In genomic region chr1:181423301-181423918, GRCh38 we compare ENCODE assay signal across 8 cellular contexts. TPM values are rescaled to one million over a fixed set of nuclear protein-coding genes. Genes with fewer than 3 reads are reported as not detected.
DNase-seq lines count a peak whose midpoint lies in the region; ATAC-seq, FAIRE-seq and TF ChIP-seq lines count a peak whose summit lies in the region.

No MANE protein-coding gene starts in this region.

- H3K4me3 ChIP-seq in GM12875 (ENCODE audit: low read depth, low read length) (no peak overlapping the region), foreskin fibroblast (ENCODE audit: low read depth in 1 of 2, low read length in 2 of 2) (no peak overlapping the region), small intestine (ENCODE audit: low read depth in 1 of 2, low read length in 2 of 2) (no peak overlapping the region)

- H3K9me3 Mint-ChIP-seq in activated CD8-positive, alpha-beta T cell treated with anti-CD3 and anti-CD28 coated beads for 36 hours, result no peaks in the 10 kb centered on the region

- H3K4me1 ChIP-seq in small intestine (ENCODE audit: control insufficient read depth in 2 of 2, insufficient read depth in 1 of 2, low read depth in 1 of 2, low read length in 1 of 2), result no peaks in the 10 kb centered on the region

- CTCF ChIA-PET in activated CD8-positive, alpha-beta T cell treated with anti-CD3 and anti-CD28 coated beads for 36 hours (lab: Charles Lee), result interaction anchor here (0.7 to 4.1 kb wide), 9 partner anchors 92 to 329 kb away, joined by 3 to 34 read pairs (median 3); no protein-coding TSS in a partner anchor

- 26 to 28% (median 27%) methylated on average over 4 of the region's 4 CpGs for WGBS in small intestine, 3 donors

- H3K4me1 Mint-ChIP-seq in activated CD8-positive, alpha-beta T cell treated with anti-CD3 and anti-CD28 coated beads for 36 hours (ENCODE audit: low read depth), result peaks cover 13% of the 10 kb centered on the region

- intact Hi-C loops in activated CD8-positive, alpha-beta T cell treated with anti-CD3 and anti-CD28 coated beads for 36 hours (cut with micrococcal nuclease), result loop anchor here (5.0 kb wide), 1 partner anchor 96 kb away; no protein-coding TSS in a partner anchor

- no peak overlapping the region for H3K27ac ChIP-seq in small intestine (ENCODE audit: low read depth in 1 of 2, low read length in 1 of 2)

- POLR2A ChIA-PET in activated CD8-positive, alpha-beta T cell treated with anti-CD3 and anti-CD28 coated beads for 36 hours (lab: Charles Lee), result interaction anchor here (0.6 to 1.1 kb wide), 2 partner anchors 25 to 284 kb away, joined by 3 read pairs; no protein-coding TSS in a partner anchor

- H3K27me3 ChIP-seq in small intestine (ENCODE audit: control insufficient read depth in 2 of 2, insufficient read depth in 2 of 2, low read length in 2 of 2), result peaks cover 0 to 4% of the 10 kb centered on the region in 2 donors

- peak; percentile 59 for ATAC-seq in activated CD8-positive, alpha-beta T cell treated with anti-CD3 and anti-CD28 coated beads for 36 hours
- ATAC-seq in GM21367 (IDR thresholded peaks at IDR 0.05; ENCODE audit: unreplicated experiment), result no peak

- no peak for DNase-seq in AG09319 (ENCODE audit: extremely low read depth, low read depth)
- DNase-seq in NCI-H2107 treated with DMSO at 0.1 percent for 48 hours (lab: John Stamatoyannopoulos, UW; ENCODE audit: unreplicated experiment), result peak; percentile 70
- DNase-seq in activated CD8-positive, alpha-beta T cell treated with anti-CD3 and anti-CD28 coated beads for 36 hours, result peak; percentile 69
- DNase-seq in foreskin fibroblast, result peak; percentile 37 to 67
- peak; percentile 54 for DNase-seq in small intestine
- no peak for DNase-seq in T-helper 9 cell

- peak; percentile 12 for TF ChIP-seq CTCF in AG09319 (IDR thresholded peaks at IDR 0.05; ENCODE audit: low read depth, low read length)
- peak; percentile 38; the same call in 1 of the 2 replicates for TF ChIP-seq CTCF in GM12875 (IDR thresholded peaks at IDR 0.05; ENCODE audit: borderline replicate concordance, insufficient read depth, low read depth, low read length)
- peak; percentile 56 for TF ChIP-seq CTCF in activated CD8-positive, alpha-beta T cell treated with anti-CD3 and anti-CD28 coated beads for 36 hours (IDR thresholded peaks at IDR 0.05)
- TF ChIP-seq CTCF in foreskin fibroblast (IDR thresholded peaks at IDR 0.05; ENCODE audit: low read depth, low read length), result peak; percentile 44

- FAIRE-seq in small intestine (lab: Jason Lieb, UNC), result no peak

- no peaks in the 10 kb centered on the region for H3K36me3 Mint-ChIP-seq in activated CD8-positive, alpha-beta T cell treated with anti-CD3 and anti-CD28 coated beads for 36 hours (ENCODE audit: low read depth)

- H3K27me3 Mint-ChIP-seq in activated CD8-positive, alpha-beta T cell treated with anti-CD3 and anti-CD28 coated beads for 36 hours, result peaks cover 13% of the 10 kb centered on the region

- H3K9me3 ChIP-seq in small intestine (ENCODE audit: control insufficient read depth, low read depth), result no peaks in the 10 kb centered on the region

- no peak overlapping the region for H3K4me3 Mint-ChIP-seq in activated CD8-positive, alpha-beta T cell treated with anti-CD3 and anti-CD28 coated beads for 36 hours

- no peak overlapping the region for H3K27ac Mint-ChIP-seq in activated CD8-positive, alpha-beta T cell treated with anti-CD3 and anti-CD28 coated beads for 36 hours

- H3K36me3 ChIP-seq in small intestine (ENCODE audit: control insufficient read depth in 2 of 2, insufficient read depth in 2 of 2, low read length in 2 of 2), result no peaks in the 10 kb centered on the region

RNA-seq across cellular contexts. Expression of gene CACNA1E, which starts 59.9 kb away (rescaled TPM):
- not detected for total RNA-seq in activated CD8-positive, alpha-beta T cell treated with anti-CD3 and anti-CD28 coated beads for 36 hours
- polyA plus RNA-seq in small intestine, result under 1 TPM in 1 of 3 donors, not detected in 2; 0.07 TPM

Comparison
In these comparisons a context has a peak if more than half of its experiments do, and no peak if none do; other contexts are left out.
1. DNase-seq: peak in NCI-H2107 treated with DMSO at 0.1 percent for 48 hours (single experiment), activated CD8-positive, alpha-beta T cell treated with anti-CD3 and anti-CD28 coated beads for 36 hours (single experiment), foreskin fibroblast (2 of 2) and small intestine (single experiment); none in AG09319 (single experiment) and T-helper 9 cell (single experiment).
2. Peak in every context shown above with its lines, with median percentiles within 50 percentile points of each other: CTCF ChIP-seq.